21 cellular contexts compared by ENCODE assay signal in genomic region chr9:131117111-131117761, GRCh38. TPM values are rescaled to one million over a fixed set of nuclear protein-coding genes. Genes with fewer than 3 reads are reported as not detected.
DNase-seq lines count a peak whose midpoint lies in the region; ATAC-seq, FAIRE-seq and TF ChIP-seq lines count a peak whose summit lies in the region.
"Had no signal": no experiment of that assay in that cellular context is flagged by ENCODE, and none has a peak within 500 bp of the region (broad histone marks: within the 10 kb centered on the region; RNA-seq: fewer than 3 reads in every experiment).

No MANE protein-coding gene starts in this region.

- DNase-seq in astrocyte (ENCODE audit: low read depth) = no peak
- DNase-seq in heart left ventricle = no peak
- DNase-seq in posterior vena cava (ENCODE audit: low spot score) = peak; percentile 67
- DNase-seq in NCI-H2227 (lab: John Stamatoyannopoulos, UW; ENCODE audit: unreplicated experiment) = no peak
- DNase-seq in OCI-M2 (lab: John Stamatoyannopoulos, UW; ENCODE audit: unreplicated experiment) = no peak
- DNase-seq in A172 (ENCODE audit: low spot score) = no peak
- no peak for DNase-seq in activated T-helper 1 cell treated with anti-CD3 and anti-CD28 coated beads, Interleukin-12 subunit alpha, Interleukin-12 subunit beta, Interleukin-2, Interleukin-4 antibody, amounts not matched to agents 30 ng/mL and 10 ng/mL and 1 ng/mL, durations not matched to agents 14 hours and 24 hours and 36 hours (ENCODE audit: low spot score)
- DNase-seq: activated CD4-positive, alpha-beta T cell treated with anti-CD3 and anti-CD28 coated beads, Interleukin-2, amount 10 ng/mL, durations not matched to agents 24 days and 14 days; activated T-cell treated with anti-CD3 and anti-CD28 coated beads, Interleukin-2, amount 50 U/mL, for 24 hours; effector CD8-positive, alpha-beta T cell; foreskin melanocyte; H9; naive thymus-derived CD4-positive, alpha-beta T cell; NCI-H1930; NCI-H774; stimulated activated naive CD4-positive, alpha-beta T cell treated with Interleukin-2 at 50 U/mL for 16 hours had no signal

- no peaks in the 10 kb centered on the region for H4K20me1 ChIP-seq in BLaER1 treated with 17β-estradiol and CSF1 and Interleukin-3, amounts not matched to agents 10 nM and 100 nM
- H4K20me1 ChIP-seq in astrocyte (ENCODE audit: insufficient read depth, low read length) = no peaks in the 10 kb centered on the region

- peaks cover 9% of the 10 kb centered on the region for H3K4me1 Mint-ChIP-seq in astrocyte (ENCODE audit: low read depth, unreplicated experiment)
- H3K4me1 Mint-ChIP-seq in activated T-helper 1 cell treated with anti-CD3 and anti-CD28 coated beads, Interleukin-12 subunit alpha, Interleukin-12 subunit beta, Interleukin-2, Interleukin-4 antibody, amounts not matched to agents 30 ng/mL and 10 ng/mL and 1 ng/mL, durations not matched to agents 14 hours and 24 hours and 36 hours (ENCODE audit: low read depth) = no peaks in the 10 kb centered on the region
- H3K4me1 Mint-ChIP-seq: activated CD4-positive, alpha-beta T cell treated with anti-CD3 and anti-CD28 coated beads, Interleukin-2, amount 10 ng/mL, durations not matched to agents 24 days and 14 days had no signal

- H3K9me3 Mint-ChIP-seq in astrocyte (ENCODE audit: unreplicated experiment) = no peaks in the 10 kb centered on the region
- H3K9me3 Mint-ChIP-seq in activated T-helper 1 cell treated with anti-CD3 and anti-CD28 coated beads, Interleukin-12 subunit alpha, Interleukin-12 subunit beta, Interleukin-2, Interleukin-4 antibody, amounts not matched to agents 30 ng/mL and 10 ng/mL and 1 ng/mL, durations not matched to agents 14 hours and 24 hours and 36 hours = no peaks in the 10 kb centered on the region
- H3K9me3 Mint-ChIP-seq: activated CD4-positive, alpha-beta T cell treated with anti-CD3 and anti-CD28 coated beads, Interleukin-2, amount 10 ng/mL, durations not matched to agents 24 days and 14 days; activated T-cell treated with anti-CD3 and anti-CD28 coated beads, Interleukin-2, amount 50 U/mL, for 24 hours; H9; naive thymus-derived CD4-positive, alpha-beta T cell; T-helper 2 cell treated with Interferon-gamma antibody and Interleukin-4, amounts not matched to agents 5 μg/mL and 100 μg/mL, for 36 hours had no signal

- H3K4me2 ChIP-seq in BLaER1 treated with 17β-estradiol and CSF1 and Interleukin-3, amounts not matched to agents 10 nM and 100 nM = peak overlapping the region; percentile 14 to 89 (median 84)
- H3K4me2 ChIP-seq in astrocyte (ENCODE audit: low read length) = no peak overlapping the region
- H3K4me2 ChIP-seq: KMS-11 had no signal

- no peaks in the 10 kb centered on the region for H3K36me3 Mint-ChIP-seq in astrocyte (ENCODE audit: low read depth, unreplicated experiment)
- H3K36me3 Mint-ChIP-seq in activated T-helper 1 cell treated with anti-CD3 and anti-CD28 coated beads, Interleukin-12 subunit alpha, Interleukin-12 subunit beta, Interleukin-2, Interleukin-4 antibody, amounts not matched to agents 30 ng/mL and 10 ng/mL and 1 ng/mL, durations not matched to agents 14 hours and 24 hours and 36 hours (ENCODE audit: low read depth) = no peaks in the 10 kb centered on the region
- H3K36me3 Mint-ChIP-seq: naive thymus-derived CD4-positive, alpha-beta T cell had no signal

- peak overlapping the region in 9 of 11 experiments; percentile 42 to 74 (median 55); a peak in 16 of 22 replicates for H3K9ac ChIP-seq in BLaER1 treated with 17β-estradiol and CSF1 and Interleukin-3, amounts not matched to agents 10 nM and 100 nM
- H3K9ac ChIP-seq in astrocyte (ENCODE audit: low read length) = no peak overlapping the region
- H3K9ac ChIP-seq: KMS-11 had no signal

- 51 to 62% (median 57%) methylated on average over 12 to 13 of the region's 13 CpGs for WGBS in heart left ventricle, 4 donors

- H3K27me3 Mint-ChIP-seq in astrocyte (ENCODE audit: low read depth, unreplicated experiment) = peaks cover 3% of the 10 kb centered on the region
- H3K27me3 Mint-ChIP-seq in activated T-helper 1 cell treated with anti-CD3 and anti-CD28 coated beads, Interleukin-12 subunit alpha, Interleukin-12 subunit beta, Interleukin-2, Interleukin-4 antibody, amounts not matched to agents 30 ng/mL and 10 ng/mL and 1 ng/mL, durations not matched to agents 14 hours and 24 hours and 36 hours (ENCODE audit: insufficient read depth) = peaks cover 3% of the 10 kb centered on the region

- peak overlapping the region; percentile 50 for H2AFZ ChIP-seq in astrocyte (ENCODE audit: low read depth, low read length)

- no peak for FAIRE-seq in astrocyte (lab: Jason Lieb, UNC)
- FAIRE-seq: islet of Langerhans had no signal

- no peaks in the 10 kb centered on the region for H3K9me3 ChIP-seq in BLaER1 treated with 17β-estradiol and CSF1 and Interleukin-3, amounts not matched to agents 10 nM and 100 nM (replicated peaks in 1 of 11)
- no peaks in the 10 kb centered on the region for H3K9me3 ChIP-seq in astrocyte (ENCODE audit: insufficient read depth, low read depth, low read length)
- H3K9me3 ChIP-seq in heart left ventricle = no peaks in the 10 kb centered on the region
- H3K9me3 ChIP-seq: right lobe of liver had no signal

- no peak for TF ChIP-seq POLR2A in heart left ventricle (IDR thresholded peaks at IDR 0.05)

- peak overlapping the region in 1 of 10 experiments; percentile 1; a peak in 1 of 20 replicates for H3K4me3 ChIP-seq in BLaER1 treated with 17β-estradiol and CSF1 and Interleukin-3, amounts not matched to agents 10 nM and 100 nM
- H3K4me3 ChIP-seq in astrocyte (ENCODE audit: insufficient read depth, low read depth, low read length) (no peak overlapping the region), heart left ventricle (no peak overlapping the region)
- H3K4me3 ChIP-seq: right lobe of liver had no signal

- H3K4me1 ChIP-seq in BLaER1 treated with 17β-estradiol and CSF1 and Interleukin-3, amounts not matched to agents 10 nM and 100 nM = peaks cover 11 to 26% (median 22%) of the 10 kb centered on the region in 10 experiments; a peak in 19 of 20 replicates
- H3K4me1 ChIP-seq in astrocyte (ENCODE audit: insufficient read depth, low read length) (peaks cover 8% of the 10 kb centered on the region), heart left ventricle (peaks cover 0 to 31% (median 8%) of the 10 kb centered on the region in 12 donors)
- H3K4me1 ChIP-seq: right lobe of liver had no signal

- peak; percentile 22 to 62 (median 44) for ATAC-seq in heart left ventricle
- ATAC-seq: naive thymus-derived CD4-positive, alpha-beta T cell had no signal

- no peaks in the 10 kb centered on the region for H3K79me2 ChIP-seq in astrocyte (ENCODE audit: insufficient read depth, low read length)

- H3K27me3 ChIP-seq in BLaER1 treated with 17β-estradiol and CSF1 and Interleukin-3, amounts not matched to agents 10 nM and 100 nM = no peaks in the 10 kb centered on the region
- H3K27me3 ChIP-seq in astrocyte (ENCODE audit: insufficient read depth, low read length) (no peaks in the 10 kb centered on the region), heart left ventricle (no peaks in the 10 kb centered on the region)
- H3K27me3 ChIP-seq: right lobe of liver had no signal

- intact Hi-C loops in heart left ventricle (cut with DNase I) = no loop called here
- intact Hi-C loops in posterior vena cava (cut with DNase I) = no loop called here
- intact Hi-C loops in activated T-helper 1 cell treated with anti-CD3 and anti-CD28 coated beads, Interleukin-12 subunit alpha, Interleukin-12 subunit beta, Interleukin-2, Interleukin-4 antibody, amounts not matched to agents 30 ng/mL and 10 ng/mL and 1 ng/mL, durations not matched to agents 14 hours and 24 hours and 36 hours (cut with micrococcal nuclease) = no loop called here

- peak overlapping the region in 8 of 11 experiments; percentile 59 to 83 (median 76); a peak in 16 of 22 replicates for H3K27ac ChIP-seq in BLaER1 treated with 17β-estradiol and CSF1 and Interleukin-3, amounts not matched to agents 10 nM and 100 nM
- no peak overlapping the region for H3K27ac ChIP-seq in astrocyte (ENCODE audit: low read depth, low read length)
- H3K27ac ChIP-seq in heart left ventricle = peak overlapping the region; percentile 57 to 89 (median 76)
- H3K27ac ChIP-seq: KMS-11, right lobe of liver had no signal

- peaks cover 0 to 5% (median 0%) of the 10 kb centered on the region in 11 experiments; a peak in 1 of 22 replicates for H3K36me3 ChIP-seq in BLaER1 treated with 17β-estradiol and CSF1 and Interleukin-3, amounts not matched to agents 10 nM and 100 nM
- no peaks in the 10 kb centered on the region for H3K36me3 ChIP-seq in astrocyte (ENCODE audit: insufficient read depth, low read length)
- H3K36me3 ChIP-seq in heart left ventricle = peaks cover 0 to 51% (median 18%) of the 10 kb centered on the region in 9 donors
- H3K36me3 ChIP-seq: right lobe of liver had no signal

- no peak overlapping the region for H3K27ac Mint-ChIP-seq in astrocyte (ENCODE audit: unreplicated experiment)
- H3K27ac Mint-ChIP-seq in activated T-helper 1 cell treated with anti-CD3 and anti-CD28 coated beads, Interleukin-12 subunit alpha, Interleukin-12 subunit beta, Interleukin-2, Interleukin-4 antibody, amounts not matched to agents 30 ng/mL and 10 ng/mL and 1 ng/mL, durations not matched to agents 14 hours and 24 hours and 36 hours = no peak overlapping the region
- H3K27ac Mint-ChIP-seq: activated CD4-positive, alpha-beta T cell treated with anti-CD3 and anti-CD28 coated beads, Interleukin-2, amount 10 ng/mL, durations not matched to agents 24 days and 14 days; activated T-cell treated with anti-CD3 and anti-CD28 coated beads, Interleukin-2, amount 50 U/mL, for 24 hours; H9; naive thymus-derived CD4-positive, alpha-beta T cell; T-helper 2 cell treated with Interferon-gamma antibody and Interleukin-4, amounts not matched to agents 5 μg/mL and 100 μg/mL, for 36 hours had no signal

- TF ChIP-seq CTCF in astrocyte (IDR thresholded peaks at IDR 0.05; ENCODE audit: insufficient read depth, low read depth, low read length) (no peak), heart left ventricle (IDR thresholded peaks at IDR 0.05) (no peak)

- H3K4me3 Mint-ChIP-seq in astrocyte (ENCODE audit: unreplicated experiment) = no peak overlapping the region
- no peak overlapping the region for H3K4me3 Mint-ChIP-seq in activated T-helper 1 cell treated with anti-CD3 and anti-CD28 coated beads, Interleukin-12 subunit alpha, Interleukin-12 subunit beta, Interleukin-2, Interleukin-4 antibody, amounts not matched to agents 30 ng/mL and 10 ng/mL and 1 ng/mL, durations not matched to agents 14 hours and 24 hours and 36 hours
- H3K4me3 Mint-ChIP-seq: activated CD4-positive, alpha-beta T cell treated with anti-CD3 and anti-CD28 coated beads, Interleukin-2, amount 10 ng/mL, durations not matched to agents 24 days and 14 days; activated T-cell treated with anti-CD3 and anti-CD28 coated beads, Interleukin-2, amount 50 U/mL, for 24 hours; H9; naive thymus-derived CD4-positive, alpha-beta T cell; T-helper 2 cell treated with Interferon-gamma antibody and Interleukin-4, amounts not matched to agents 5 μg/mL and 100 μg/mL, for 36 hours had no signal

RNA-seq across cellular contexts. Expression of gene NUP214, which starts 8.2 kb away (rescaled TPM):
- total RNA-seq in astrocyte = 30.5 and 33.4 TPM in 2 replicates
- 10 to 100 TPM; 19.2 to 45.1 (median 25.7) TPM for total RNA-seq in heart left ventricle
- polyA plus RNA-seq in heart left ventricle = 10 to 100 TPM; 13.7 to 13.8 TPM
- 10 to 100 TPM; 33.9 to 40.8 TPM for total RNA-seq in posterior vena cava
- total RNA-seq in A172 (2014; rRNA removed; shearing (Covaris generic)) = 6.1 and 16.2 TPM in 2 replicates
- total RNA-seq in activated T-helper 1 cell treated with anti-CD3 and anti-CD28 coated beads, Interleukin-12 subunit alpha, Interleukin-12 subunit beta, Interleukin-2, Interleukin-4 antibody, amounts not matched to agents 30 ng/mL and 10 ng/mL and 1 ng/mL, durations not matched to agents 14 hours and 24 hours and 36 hours = 77.7 and 80.7 TPM in 2 replicates

RNA-seq across cellular contexts. Expression of gene AIF1L, which starts 20.9 kb away (rescaled TPM):
- total RNA-seq in astrocyte (20.2 and 23.7 TPM in 2 replicates), heart left ventricle (10 to 100 TPM; 12.1 to 93.8 (median 23.7) TPM), posterior vena cava (10 to 100 TPM; 27.3 to 31.2 TPM)
- 10 to 100 TPM; 15.9 to 23.1 TPM for polyA plus RNA-seq in heart left ventricle
- 1.4 and 5.2 TPM in 2 replicates for total RNA-seq in A172 (2014; rRNA removed; shearing (Covaris generic))
- total RNA-seq in activated T-helper 1 cell treated with anti-CD3 and anti-CD28 coated beads, Interleukin-12 subunit alpha, Interleukin-12 subunit beta, Interleukin-2, Interleukin-4 antibody, amounts not matched to agents 30 ng/mL and 10 ng/mL and 1 ng/mL, durations not matched to agents 14 hours and 24 hours and 36 hours = 0.34 and 0.51 TPM in 2 replicates
